8 cellular contexts compared by ENCODE assay signal in the genomic region with DNA sequence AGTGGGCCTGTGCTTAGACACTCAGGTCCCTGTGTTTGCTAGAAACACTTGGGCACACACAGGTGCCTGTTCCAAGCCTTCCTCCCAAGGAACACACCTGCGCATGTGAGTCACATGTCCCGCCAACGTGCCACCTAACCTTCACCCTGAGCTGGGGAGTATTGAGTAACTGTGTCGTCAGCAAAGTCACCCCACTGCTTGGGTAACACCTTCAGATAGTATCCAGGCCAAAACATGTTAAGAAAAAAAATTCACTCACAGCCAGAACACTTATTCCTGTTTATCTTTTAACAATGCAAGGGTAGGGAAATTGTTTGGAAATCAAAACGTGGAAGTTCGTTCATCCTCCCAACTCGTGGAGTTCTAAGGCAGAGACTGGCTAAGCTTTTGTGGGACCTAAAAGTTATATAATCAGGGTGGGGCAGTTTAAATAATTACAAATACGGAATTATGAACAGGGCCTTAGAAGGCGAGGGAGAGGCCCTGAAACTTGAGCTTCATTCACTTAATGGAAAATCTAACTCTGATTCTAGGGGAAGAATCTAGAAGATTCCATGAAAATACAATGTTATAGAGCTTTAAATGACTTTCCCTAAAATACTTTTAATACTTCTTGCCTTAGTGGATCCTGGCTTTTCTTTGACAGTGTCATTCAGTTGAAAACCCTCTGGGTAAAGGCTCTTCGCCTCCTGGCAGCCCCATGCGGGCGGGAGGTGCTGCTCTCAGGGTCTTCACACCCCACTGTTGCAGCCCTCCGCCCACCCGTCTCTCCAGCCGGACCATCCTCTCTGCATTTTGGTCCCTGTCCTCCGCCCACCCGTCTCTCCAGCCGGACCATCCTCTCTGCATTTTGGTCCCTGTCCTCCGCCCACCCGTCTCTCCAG. TPM values are rescaled to one million over a fixed set of nuclear protein-coding genes. Genes with fewer than 3 reads are reported as not detected.
A peak's percentile ranks its signal among the peaks of the same experiment; 100 is the strongest.
DNase-seq lines count a peak whose midpoint lies in the region; ATAC-seq and TF ChIP-seq lines count a peak whose summit lies in the region.

No MANE protein-coding gene starts in this region.

- in situ Hi-C loops in GM13977 (cut with MboI; ENCODE audit: low pct_unique_long_range_greater_than_20kb, low sequenced_read_pairs, unreplicated experiment): no loop called here

- H3K4me1 ChIP-seq in foreskin keratinocyte: peaks cover 8% of the 10 kb centered on the region

- peak overlapping the region; percentile 90 for H3K27ac ChIP-seq in foreskin keratinocyte

- DNase-seq in HT-29 (ENCODE audit: low spot score) (peak; percentile 91), activated T-cell treated with anti-CD3 and anti-CD28 coated beads for 48 hours (ENCODE audit: low read depth) (peak; percentile 25), foreskin keratinocyte (peak; percentile 78 to 91), pulmonary artery endothelial cell (ENCODE audit: low read depth, low spot score) (peak; percentile 15), KG1 (lab: John Stamatoyannopoulos, UW) (no peak), GM13977 (ENCODE audit: low spot score) (no peak)

- no peaks in the 10 kb centered on the region for H3K27me3 ChIP-seq in foreskin keratinocyte

- ATAC-seq in foreskin keratinocyte: peak; percentile 68
- no peak for ATAC-seq in GM19463 (IDR thresholded peaks at IDR 0.05; ENCODE audit: unreplicated experiment)
- ATAC-seq in HG02623 (IDR thresholded peaks at IDR 0.05; ENCODE audit: unreplicated experiment): no peak

- TF ChIP-seq CTCF in foreskin keratinocyte (conservative IDR thresholded peaks at IDR 0.05): no peak
- no peak for TF ChIP-seq CTCF in GM13977 (IDR thresholded peaks at IDR 0.05; ENCODE audit: extremely low read depth, insufficient read depth, missing control alignments)

RNA-seq across cellular contexts. Expression of a gene that starts 30.3 kb away (rescaled TPM):
- 28.7 and 31.7 TPM in 2 replicates for total RNA-seq in HT-29 (2014; rRNA removed; shearing (Covaris generic))
- 59.1 and 61.6 TPM in 2 replicates for total RNA-seq in foreskin keratinocyte
- 29.7 and 33.9 TPM in 2 replicates for polyA plus RNA-seq in foreskin keratinocyte
- total RNA-seq in pulmonary artery endothelial cell: 49.9 and 55.3 TPM in 2 replicates

RNA-seq across cellular contexts. Expression of a gene that starts 31.5 kb away (rescaled TPM):
- total RNA-seq in HT-29 (2014; rRNA removed; shearing (Covaris generic)): 0.08 TPM in 1 of 2 replicates, not detected in the other
- total RNA-seq in foreskin keratinocyte (19.9 and 23.8 TPM in 2 replicates), pulmonary artery endothelial cell (0.14 TPM in 1 of 2 replicates, not detected in the other)
- polyA plus RNA-seq in foreskin keratinocyte: 19.2 and 23.6 TPM in 2 replicates

Comparison
In these comparisons a context has a peak if more than half of its experiments do, and no peak if none do; other contexts are left out.
1. DNase-seq: peak in HT-29 (single experiment), activated T-cell treated with anti-CD3 and anti-CD28 coated beads for 48 hours (single experiment), foreskin keratinocyte (2 of 2) and pulmonary artery endothelial cell (single experiment); none in KG1 (single experiment) and GM13977 (single experiment).
2. RNA of a gene that starts 31.5 kb away (total RNA-seq): 19.9 to 23.8 TPM in foreskin keratinocyte; 0.08 TPM in HT-29 and 0.14 TPM in pulmonary artery endothelial cell; every median in the first group is over 10 times any median in the second.